1 cellular context compared by ENCODE assay signal in genomic region chr7:66114743-66115727, GRCh38.
TF ChIP-seq lines count a peak whose summit lies in the region.

TSS of gene CRCP (plus strand) at chr7:66114847. CDS start at chr7:66114963, 116 bp downstream.

TF ChIP-seq in WTC11, 78 proteins besides CTCF, POLR2A, EP300 and RAD21 (continued from another document and continues in another):
- no peak for TF ChIP-seq NR3C1 (CRISPR knock-in tag; conservative IDR thresholded peaks at IDR 0.05; ENCODE audit: low read depth)
- no peak for TF ChIP-seq ATF2 (CRISPR knock-in tag; IDR thresholded peaks at IDR 0.05; ENCODE audit: borderline replicate concordance, low read depth)
- TF ChIP-seq, protein P1, sequence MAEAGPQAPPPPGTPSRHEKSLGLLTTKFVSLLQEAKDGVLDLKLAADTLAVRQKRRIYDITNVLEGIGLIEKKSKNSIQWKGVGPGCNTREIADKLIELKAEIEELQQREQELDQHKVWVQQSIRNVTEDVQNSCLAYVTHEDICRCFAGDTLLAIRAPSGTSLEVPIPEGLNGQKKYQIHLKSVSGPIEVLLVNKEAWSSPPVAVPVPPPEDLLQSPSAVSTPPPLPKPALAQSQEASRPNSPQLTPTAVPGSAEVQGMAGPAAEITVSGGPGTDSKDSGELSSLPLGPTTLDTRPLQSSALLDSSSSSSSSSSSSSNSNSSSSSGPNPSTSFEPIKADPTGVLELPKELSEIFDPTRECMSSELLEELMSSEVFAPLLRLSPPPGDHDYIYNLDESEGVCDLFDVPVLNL (CRISPR knock-in tag; IDR thresholded peaks at IDR 0.05; ENCODE audit: borderline replicate concordance, low read depth): peak; percentile 65; the same call in 1 of the 2 replicates
- TF ChIP-seq, protein P2, sequence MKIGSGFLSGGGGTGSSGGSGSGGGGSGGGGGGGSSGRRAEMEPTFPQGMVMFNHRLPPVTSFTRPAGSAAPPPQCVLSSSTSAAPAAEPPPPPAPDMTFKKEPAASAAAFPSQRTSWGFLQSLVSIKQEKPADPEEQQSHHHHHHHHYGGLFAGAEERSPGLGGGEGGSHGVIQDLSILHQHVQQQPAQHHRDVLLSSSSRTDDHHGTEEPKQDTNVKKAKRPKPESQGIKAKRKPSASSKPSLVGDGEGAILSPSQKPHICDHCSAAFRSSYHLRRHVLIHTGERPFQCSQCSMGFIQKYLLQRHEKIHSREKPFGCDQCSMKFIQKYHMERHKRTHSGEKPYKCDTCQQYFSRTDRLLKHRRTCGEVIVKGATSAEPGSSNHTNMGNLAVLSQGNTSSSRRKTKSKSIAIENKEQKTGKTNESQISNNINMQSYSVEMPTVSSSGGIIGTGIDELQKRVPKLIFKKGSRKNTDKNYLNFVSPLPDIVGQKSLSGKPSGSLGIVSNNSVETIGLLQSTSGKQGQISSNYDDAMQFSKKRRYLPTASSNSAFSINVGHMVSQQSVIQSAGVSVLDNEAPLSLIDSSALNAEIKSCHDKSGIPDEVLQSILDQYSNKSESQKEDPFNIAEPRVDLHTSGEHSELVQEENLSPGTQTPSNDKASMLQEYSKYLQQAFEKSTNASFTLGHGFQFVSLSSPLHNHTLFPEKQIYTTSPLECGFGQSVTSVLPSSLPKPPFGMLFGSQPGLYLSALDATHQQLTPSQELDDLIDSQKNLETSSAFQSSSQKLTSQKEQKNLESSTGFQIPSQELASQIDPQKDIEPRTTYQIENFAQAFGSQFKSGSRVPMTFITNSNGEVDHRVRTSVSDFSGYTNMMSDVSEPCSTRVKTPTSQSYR (CRISPR knock-in tag; IDR thresholded peaks at IDR 0.05): peak; percentile 74; the same call in 1 of the 2 replicates
- TF ChIP-seq, protein P3, sequence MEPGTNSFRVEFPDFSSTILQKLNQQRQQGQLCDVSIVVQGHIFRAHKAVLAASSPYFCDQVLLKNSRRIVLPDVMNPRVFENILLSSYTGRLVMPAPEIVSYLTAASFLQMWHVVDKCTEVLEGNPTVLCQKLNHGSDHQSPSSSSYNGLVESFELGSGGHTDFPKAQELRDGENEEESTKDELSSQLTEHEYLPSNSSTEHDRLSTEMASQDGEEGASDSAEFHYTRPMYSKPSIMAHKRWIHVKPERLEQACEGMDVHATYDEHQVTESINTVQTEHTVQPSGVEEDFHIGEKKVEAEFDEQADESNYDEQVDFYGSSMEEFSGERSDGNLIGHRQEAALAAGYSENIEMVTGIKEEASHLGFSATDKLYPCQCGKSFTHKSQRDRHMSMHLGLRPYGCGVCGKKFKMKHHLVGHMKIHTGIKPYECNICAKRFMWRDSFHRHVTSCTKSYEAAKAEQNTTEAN (CRISPR knock-in tag; IDR thresholded peaks at IDR 0.05): peak; percentile 91
- TF ChIP-seq, protein P4, sequence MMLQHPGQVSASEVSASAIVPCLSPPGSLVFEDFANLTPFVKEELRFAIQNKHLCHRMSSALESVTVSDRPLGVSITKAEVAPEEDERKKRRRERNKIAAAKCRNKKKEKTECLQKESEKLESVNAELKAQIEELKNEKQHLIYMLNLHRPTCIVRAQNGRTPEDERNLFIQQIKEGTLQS (CRISPR knock-in tag; conservative IDR thresholded peaks at IDR 0.05): no peak
- TF ChIP-seq ZNF263 (CRISPR knock-in tag; IDR thresholded peaks at IDR 0.05; ENCODE audit: low read depth): no peak
- peak; percentile 74; the same call in 1 of the 2 replicates for TF ChIP-seq ETV6 (CRISPR knock-in tag; IDR thresholded peaks at IDR 0.05)
- TF ChIP-seq AR (CRISPR knock-in tag; IDR thresholded peaks at IDR 0.05): no peak
- TF ChIP-seq, protein P5, sequence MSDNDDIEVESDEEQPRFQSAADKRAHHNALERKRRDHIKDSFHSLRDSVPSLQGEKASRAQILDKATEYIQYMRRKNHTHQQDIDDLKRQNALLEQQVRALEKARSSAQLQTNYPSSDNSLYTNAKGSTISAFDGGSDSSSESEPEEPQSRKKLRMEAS (CRISPR knock-in tag; IDR thresholded peaks at IDR 0.05): peak; percentile 80
- no peak for TF ChIP-seq CDX4 (CRISPR knock-in tag; IDR thresholded peaks at IDR 0.05; ENCODE audit: borderline replicate concordance)
- TF ChIP-seq GABPB1 (CRISPR knock-in tag; IDR thresholded peaks at IDR 0.05): peak; percentile 71; the same call in 1 of the 2 replicates
- no peak for TF ChIP-seq ZNF671 (CRISPR knock-in tag; IDR thresholded peaks at IDR 0.05)
- TF ChIP-seq, protein P6, sequence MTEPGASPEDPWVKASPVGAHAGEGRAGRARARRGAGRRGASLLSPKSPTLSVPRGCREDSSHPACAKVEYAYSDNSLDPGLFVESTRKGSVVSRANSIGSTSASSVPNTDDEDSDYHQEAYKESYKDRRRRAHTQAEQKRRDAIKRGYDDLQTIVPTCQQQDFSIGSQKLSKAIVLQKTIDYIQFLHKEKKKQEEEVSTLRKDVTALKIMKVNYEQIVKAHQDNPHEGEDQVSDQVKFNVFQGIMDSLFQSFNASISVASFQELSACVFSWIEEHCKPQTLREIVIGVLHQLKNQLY (CRISPR knock-in tag; IDR thresholded peaks at IDR 0.05): no peak
- no peak for TF ChIP-seq PREB (CRISPR knock-in tag; IDR thresholded peaks at IDR 0.05; ENCODE audit: borderline replicate concordance)
- TF ChIP-seq RELA (CRISPR knock-in tag; IDR thresholded peaks at IDR 0.05; ENCODE audit: borderline replicate concordance): peak; percentile 40; the same call in 1 of the 2 replicates
- no peak for TF ChIP-seq ZNF317 (CRISPR knock-in tag; IDR thresholded peaks at IDR 0.05; ENCODE audit: borderline replicate concordance, low read depth)
- TF ChIP-seq AFF4 (CRISPR knock-in tag; IDR thresholded peaks at IDR 0.05; ENCODE audit: borderline replicate concordance): no peak
- TF ChIP-seq CREM (CRISPR knock-in tag; IDR thresholded peaks at IDR 0.05): no peak
- TF ChIP-seq CREB1 (CRISPR knock-in tag; IDR thresholded peaks at IDR 0.05): no peak; the same call in 1 of the 2 replicates
- TF ChIP-seq ZNF396 (CRISPR knock-in tag; IDR thresholded peaks at IDR 0.05; ENCODE audit: borderline replicate concordance): no peak
- TF ChIP-seq FOXK1 (CRISPR knock-in tag; IDR thresholded peaks at IDR 0.05): peak; percentile 65
- 0 out of 2 replicates have a peak, but pooled peaks have one; percentile 25 for TF ChIP-seq E2F1 (CRISPR knock-in tag; IDR thresholded peaks at IDR 0.05)
- no peak for TF ChIP-seq IRF2 (CRISPR knock-in tag; IDR thresholded peaks at IDR 0.05; ENCODE audit: borderline replicate concordance, low read depth)
- TF ChIP-seq GTF2I (CRISPR knock-in tag; conservative IDR thresholded peaks at IDR 0.05): no peak
- TF ChIP-seq HMGXB4 (CRISPR knock-in tag; IDR thresholded peaks at IDR 0.05): no peak; the same call in 1 of the 2 replicates
- TF ChIP-seq ZNF232 (CRISPR knock-in tag; IDR thresholded peaks at IDR 0.05): no peak
- TF ChIP-seq, protein P7, sequence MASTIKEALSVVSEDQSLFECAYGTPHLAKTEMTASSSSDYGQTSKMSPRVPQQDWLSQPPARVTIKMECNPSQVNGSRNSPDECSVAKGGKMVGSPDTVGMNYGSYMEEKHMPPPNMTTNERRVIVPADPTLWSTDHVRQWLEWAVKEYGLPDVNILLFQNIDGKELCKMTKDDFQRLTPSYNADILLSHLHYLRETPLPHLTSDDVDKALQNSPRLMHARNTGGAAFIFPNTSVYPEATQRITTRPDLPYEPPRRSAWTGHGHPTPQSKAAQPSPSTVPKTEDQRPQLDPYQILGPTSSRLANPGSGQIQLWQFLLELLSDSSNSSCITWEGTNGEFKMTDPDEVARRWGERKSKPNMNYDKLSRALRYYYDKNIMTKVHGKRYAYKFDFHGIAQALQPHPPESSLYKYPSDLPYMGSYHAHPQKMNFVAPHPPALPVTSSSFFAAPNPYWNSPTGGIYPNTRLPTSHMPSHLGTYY (CRISPR knock-in tag; IDR thresholded peaks at IDR 0.05): no peak
- TF ChIP-seq, protein P8, sequence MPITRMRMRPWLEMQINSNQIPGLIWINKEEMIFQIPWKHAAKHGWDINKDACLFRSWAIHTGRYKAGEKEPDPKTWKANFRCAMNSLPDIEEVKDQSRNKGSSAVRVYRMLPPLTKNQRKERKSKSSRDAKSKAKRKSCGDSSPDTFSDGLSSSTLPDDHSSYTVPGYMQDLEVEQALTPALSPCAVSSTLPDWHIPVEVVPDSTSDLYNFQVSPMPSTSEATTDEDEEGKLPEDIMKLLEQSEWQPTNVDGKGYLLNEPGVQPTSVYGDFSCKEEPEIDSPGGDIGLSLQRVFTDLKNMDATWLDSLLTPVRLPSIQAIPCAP (CRISPR knock-in tag; IDR thresholded peaks at IDR 0.05): no peak
